22 cellular contexts compared by ENCODE assay signal in the genomic region with DNA sequence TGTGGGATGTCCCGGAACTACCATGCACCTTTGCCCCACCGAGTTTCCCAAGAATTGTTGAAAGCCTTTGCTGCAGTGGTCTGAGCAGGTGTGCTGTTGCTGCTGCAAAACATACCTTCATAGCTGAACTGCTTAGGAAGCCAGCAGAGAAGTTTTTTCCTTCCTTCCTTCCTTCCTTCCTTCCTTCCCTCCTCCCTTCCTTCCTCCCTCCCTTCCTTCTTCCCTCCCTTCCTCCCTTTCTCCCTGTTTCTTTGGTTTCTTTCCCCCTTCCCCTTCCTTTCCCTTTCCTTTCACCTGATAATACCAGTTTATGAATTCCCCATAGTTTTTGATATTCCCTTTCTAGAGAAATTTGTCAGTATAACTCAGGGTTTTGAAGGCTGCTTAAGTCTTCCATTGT. TPM values are rescaled to one million over a fixed set of nuclear protein-coding genes. Genes with fewer than 3 reads are reported as not detected.
DNase-seq lines count a peak whose midpoint lies in the region; ATAC-seq and TF ChIP-seq lines count a peak whose summit lies in the region.
"Had no signal": no experiment of that assay in that cellular context is flagged by ENCODE, and none has a peak within 500 bp of the region (broad histone marks: within the 10 kb centered on the region; RNA-seq: fewer than 3 reads in every experiment).

No MANE protein-coding gene starts in this region.

- peak overlapping the region; percentile 59 for H3K27ac Mint-ChIP-seq in stimulated activated naive B cell treated with anti-CD40 and anti-IgM and Interleukin-4, amounts not matched to agents 10 μg/mL and 1 μg/mL and 100 μg/mL, for 72 hours

- peaks cover 5 to 20% of the 10 kb centered on the region in 2 donors for H3K4me1 Mint-ChIP-seq in stimulated activated naive B cell treated with anti-CD40 and anti-IgM and Interleukin-4, amounts not matched to agents 10 μg/mL and 1 μg/mL and 100 μg/mL, for 72 hours

- no peak overlapping the region for H2AFZ ChIP-seq in mammary epithelial cell (ENCODE audit: low read depth, low read length)

- DNase-seq in cardiac muscle cell (ENCODE audit: low read depth in 1 of 2, low spot score in 1 of 2) (no peak), right atrium auricular region (ENCODE audit: low spot score) (no peak), Panc1 (ENCODE audit: low read depth, low spot score) (no peak), mammary epithelial cell (no peak), activated gamma-delta T cell (lab: John Stamatoyannopoulos, UW) (no peak), islet precursor cell (no peak)
- no peak for DNase-seq in stimulated activated naive B cell treated with anti-CD40 and anti-IgM and Interleukin-4, amounts not matched to agents 10 μg/mL and 1 μg/mL and 100 μg/mL, for 72 hours
- DNase-seq: activated CD4-positive, CD25-positive, alpha-beta regulatory T cell treated with anti-CD3 and anti-CD28 coated beads, Interleukin-2, amount 50 U/mL, for 72 hours; Caco-2; DMS79 treated with DMSO at 0.1 percent for 48 hours; GF-D8; H7; KBM-7; MG63; midbrain; naive thymus-derived CD8-positive, alpha-beta T cell; NCI-H2081 treated with DMSO at 0.1 percent for 48 hours; NCI-H748 treated with DMSO at 0.1 percent for 48 hours; nucleus accumbens; small intestine; stimulated activated CD4-positive, alpha-beta T cell treated with anti-CD3 and anti-CD28 coated beads, Interleukin-1b, Interleukin-23, amount 100 ng/mL, for 48 hours had no signal

- CTCF ChIA-PET in Panc1 (lab: Charles Lee) = no interaction called here
- CTCF ChIA-PET in mammary epithelial cell (lab: Charles Lee; ENCODE audit: low non-redundant PET) = no interaction called here

- H4K20me1 ChIP-seq in mammary epithelial cell (ENCODE audit: insufficient read depth, low read length) = no peaks in the 10 kb centered on the region

- TF ChIP-seq CTCF in cardiac muscle cell (IDR thresholded peaks at IDR 0.05; ENCODE audit: low read depth, low read length) (no peak), right atrium auricular region (IDR thresholded peaks at IDR 0.05) (no peak), Panc1 (IDR thresholded peaks at IDR 0.05) (no peak), mammary epithelial cell (conservative IDR thresholded peaks at IDR 0.05 in 1 of 2, IDR thresholded peaks at IDR 0.05 in 1 of 2; ENCODE audit: extremely low read depth in 1 of 2, insufficient read depth in 1 of 2, low read depth in 1 of 2, low read length in 2 of 2) (no peak)

- H3K9me3 ChIP-seq in cardiac muscle cell (ENCODE audit: low read depth) (no peaks in the 10 kb centered on the region), right atrium auricular region (no peaks in the 10 kb centered on the region), Panc1 (ENCODE audit: control insufficient read depth, insufficient read depth, low read depth, low read length) (no peaks in the 10 kb centered on the region), mammary epithelial cell (replicated peaks; ENCODE audit: insufficient read depth, low read length) (no peaks in the 10 kb centered on the region)
- H3K9me3 ChIP-seq: Caco-2, MG63 had no signal

- peak overlapping the region; percentile 23 for H3K27ac ChIP-seq in cardiac muscle cell
- H3K27ac ChIP-seq in right atrium auricular region = no peak overlapping the region
- no peak overlapping the region for H3K27ac ChIP-seq in Panc1 (ENCODE audit: low read length)
- H3K27ac ChIP-seq in mammary epithelial cell (ENCODE audit: insufficient read depth, low read depth, low read length) = peak overlapping the region; percentile 17

- 100% methylated on average over 2 of the region's 2 CpGs for WGBS in mammary epithelial cell (ENCODE audit: low coverage, missing lambda C conversion rate)

- no peak overlapping the region for H3K4me3 Mint-ChIP-seq in stimulated activated naive B cell treated with anti-CD40 and anti-IgM and Interleukin-4, amounts not matched to agents 10 μg/mL and 1 μg/mL and 100 μg/mL, for 72 hours
- H3K4me3 Mint-ChIP-seq: naive thymus-derived CD8-positive, alpha-beta T cell had no signal

- no peak for ATAC-seq in Panc1
- ATAC-seq in stimulated activated naive B cell treated with anti-CD40 and anti-IgM and Interleukin-4, amounts not matched to agents 10 μg/mL and 1 μg/mL and 100 μg/mL, for 72 hours (replicated peaks) = no peak
- no peak for ATAC-seq in GM19324 (IDR thresholded peaks at IDR 0.05; ENCODE audit: low FRiP score, unreplicated experiment)
- ATAC-seq: naive thymus-derived CD8-positive, alpha-beta T cell had no signal

- BruUV-seq in Panc1 (replicated peaks; lab: Mats Ljungman, UMichigan) (TSS peak; percentile 10), mammary epithelial cell (replicated peaks; lab: Mats Ljungman, UMichigan) (no TSS peak)

- no peaks in the 10 kb centered on the region for H3K9me3 Mint-ChIP-seq in stimulated activated naive B cell treated with anti-CD40 and anti-IgM and Interleukin-4, amounts not matched to agents 10 μg/mL and 1 μg/mL and 100 μg/mL, for 72 hours
- H3K9me3 Mint-ChIP-seq: naive thymus-derived CD8-positive, alpha-beta T cell had no signal

- H3K79me2 ChIP-seq in mammary epithelial cell (ENCODE audit: insufficient read depth, low read length) = peaks cover 50% of the 10 kb centered on the region

- H3K9ac ChIP-seq in mammary epithelial cell (ENCODE audit: insufficient read depth, low read length) = no peak overlapping the region

- intact Hi-C loops in Panc1 (cut with micrococcal nuclease; ENCODE audit: unreplicated experiment) = no loop called here
- intact Hi-C loops in mammary epithelial cell (cut with micrococcal nuclease) = no loop called here

- peaks cover 36 to 50% of the 10 kb centered on the region in 2 donors for H3K36me3 Mint-ChIP-seq in stimulated activated naive B cell treated with anti-CD40 and anti-IgM and Interleukin-4, amounts not matched to agents 10 μg/mL and 1 μg/mL and 100 μg/mL, for 72 hours

- peaks cover 58% of the 10 kb centered on the region for H3K36me3 ChIP-seq in cardiac muscle cell
- H3K36me3 ChIP-seq in right atrium auricular region = peaks cover 79% of the 10 kb centered on the region
- peaks cover 34% of the 10 kb centered on the region for H3K36me3 ChIP-seq in Panc1 (ENCODE audit: control insufficient read depth, insufficient read depth, low read length)
- H3K36me3 ChIP-seq in mammary epithelial cell (ENCODE audit: insufficient read depth, low read length) = peaks cover 36% of the 10 kb centered on the region

- H3K27me3 ChIP-seq in cardiac muscle cell = no peaks in the 10 kb centered on the region
- no peaks in the 10 kb centered on the region for H3K27me3 ChIP-seq in right atrium auricular region
- H3K27me3 ChIP-seq in Panc1 (ENCODE audit: control insufficient read depth, insufficient read depth, low read length) = no peaks in the 10 kb centered on the region
- H3K27me3 ChIP-seq in mammary epithelial cell (ENCODE audit: insufficient read depth, low read length) = no peaks in the 10 kb centered on the region
- H3K27me3 ChIP-seq: MG63 had no signal

- H3K4me1 ChIP-seq in cardiac muscle cell (ENCODE audit: low read depth) (peaks cover 3% of the 10 kb centered on the region), right atrium auricular region (peaks cover 0 to 14% of the 10 kb centered on the region in 2 donors), Panc1 (ENCODE audit: control insufficient read depth, insufficient read depth, low read length) (peaks cover 5% of the 10 kb centered on the region; the same call in 1 of the 2 replicates), mammary epithelial cell (ENCODE audit: insufficient read depth, low read length) (peaks cover 12% of the 10 kb centered on the region)
- H3K4me1 ChIP-seq: Caco-2 had no signal

- dilution Hi-C loops in mammary epithelial cell (cut with HindIII; ENCODE audit: low sequenced_read_pairs) = no loop called here

- H3K4me2 ChIP-seq in mammary epithelial cell (ENCODE audit: insufficient read depth, low read depth, low read length) = no peak overlapping the region

- H3K27me3 Mint-ChIP-seq in stimulated activated naive B cell treated with anti-CD40 and anti-IgM and Interleukin-4, amounts not matched to agents 10 μg/mL and 1 μg/mL and 100 μg/mL, for 72 hours = no peaks in the 10 kb centered on the region
- H3K27me3 Mint-ChIP-seq: naive thymus-derived CD8-positive, alpha-beta T cell had no signal

- in situ Hi-C loops in Panc1 (cut with HindIII; ENCODE audit: low pct_unique_long_range_greater_than_20kb, low sequenced_read_pairs) (no loop called here), mammary epithelial cell (cut with MboI; ENCODE audit: low sequenced_read_pairs in 2 of 2) (no loop called here)

- H3K4me3 ChIP-seq in cardiac muscle cell (no peak overlapping the region), right atrium auricular region (no peak overlapping the region), Panc1 (ENCODE audit: low read depth in 2 of 2, low read length in 2 of 2) (no peak overlapping the region), mammary epithelial cell (replicated peaks in 1 of 3; ENCODE audit: insufficient read depth in 1 of 3, low read depth in 2 of 3, low read length in 3 of 3) (no peak overlapping the region)
- H3K4me3 ChIP-seq: MG63 had no signal

- POLR2A ChIA-PET in Panc1 (lab: Charles Lee) = interaction anchor here (0.6 kb wide), 2 partner anchors 19 to 113 kb away, joined by 5 to 6 read pairs; no protein-coding TSS in a partner anchor

RNA-seq across cellular contexts. Expression of gene SH3D21, which starts 10.8 kb away (rescaled TPM):
- total RNA-seq in cardiac muscle cell (21.5 and 44.0 TPM in 2 replicates), right atrium auricular region (1 to 10 TPM; 1.2 to 1.4 TPM), Panc1 (2021; ENCODE audit: unreplicated experiment) (18.9 TPM), mammary epithelial cell (10 to 100 TPM in 1 of 2 donors, 1 to 10 TPM in 1; 7.8 to 26.0 TPM)
- polyA plus RNA-seq in cardiac muscle cell (13.5 and 22.8 TPM in 2 replicates), mammary epithelial cell (6.3 TPM)
- polyA plus RNA-seq in Panc1 (2012; ENCODE audit: insufficient read length) = 19.9 TPM
- polyA minus RNA-seq in mammary epithelial cell = 6.4 TPM

RNA-seq across cellular contexts. Expression of gene EVA1B, which starts 28.1 kb away (rescaled TPM):
- total RNA-seq in cardiac muscle cell (26.6 and 40.4 TPM in 2 replicates), right atrium auricular region (10 to 100 TPM; 24.6 to 45.8 TPM), Panc1 (2021; ENCODE audit: unreplicated experiment) (79.0 TPM), mammary epithelial cell (1 to 10 TPM; 9.2 to 10.0 TPM)
- polyA plus RNA-seq in cardiac muscle cell (23.6 and 24.5 TPM in 2 replicates), mammary epithelial cell (1.9 TPM)
- 196 TPM for polyA plus RNA-seq in Panc1 (2012; ENCODE audit: insufficient read length)
- not detected for polyA minus RNA-seq in mammary epithelial cell

Comparison
In these comparisons a context has a peak if more than half of its experiments do, and no peak if none do; other contexts are left out.
1. H3K27ac ChIP-seq: peak in cardiac muscle cell (single experiment) and mammary epithelial cell (single experiment); none in right atrium auricular region (0 of 2) and Panc1 (single experiment).